In genomic region chr2:24046930-24047702, GRCh38 we compare ENCODE assay signal across 8 cellular contexts. TPM values are rescaled to one million over a fixed set of nuclear protein-coding genes. Genes with fewer than 3 reads are reported as not detected.
A peak's percentile ranks its signal among the peaks of the same experiment; 100 is the strongest.
DNase-seq lines count a peak whose midpoint lies in the region; TF ChIP-seq lines count a peak whose summit lies in the region.

TSS of gene WDCP (minus strand) at chr2:24047391. CDS start at chr2:24039494, 7,897 bp downstream.

- H3K9me3 ChIP-seq in ES-I3 (ENCODE audit: control insufficient read depth, insufficient read depth, low read length) (no peaks in the 10 kb centered on the region), HAP-1 (no peaks in the 10 kb centered on the region), MM.1S (replicated peaks; ENCODE audit: insufficient read depth, low read length) (no peaks in the 10 kb centered on the region), stomach smooth muscle (ENCODE audit: control insufficient read depth in 2 of 2, low read length in 2 of 2) (no peaks in the 10 kb centered on the region)

- H3K9me2 ChIP-seq in MM.1S (replicated peaks; ENCODE audit: insufficient read depth, low read length) = no peaks in the 10 kb centered on the region

- H3K4me3 ChIP-seq in HAP-1 = peak within 1 kb of the TSS; percentile 63
- H3K4me3 ChIP-seq in MM.1S (ENCODE audit: low read length) = peak within 1 kb of the TSS; percentile 93
- peak within 1 kb of the TSS; percentile 61 to 90 for H3K4me3 ChIP-seq in foreskin fibroblast (ENCODE audit: low read depth in 1 of 2, low read length in 2 of 2)
- peak within 1 kb of the TSS; percentile 91 to 98 for H3K4me3 ChIP-seq in stomach smooth muscle (ENCODE audit: low read length in 2 of 2)

- TF ChIP-seq CTCF in MM.1S (IDR thresholded peaks at IDR 0.05; ENCODE audit: low read length) = no peak
- TF ChIP-seq CTCF in foreskin fibroblast (IDR thresholded peaks at IDR 0.05; ENCODE audit: low read depth, low read length) = no peak
- TF ChIP-seq CTCF in neural crest cell (conservative IDR thresholded peaks at IDR 0.05) = no peak

- H3K79me2 ChIP-seq in MM.1S (ENCODE audit: low read length) = peaks cover 11% of the 10 kb centered on the region

- peak within 1 kb of the TSS; percentile 98 for H2AFZ ChIP-seq in MM.1S (ENCODE audit: low read length)

- peak within 1 kb of the TSS; percentile 63 for H3K4me2 ChIP-seq in MM.1S (ENCODE audit: low read depth, low read length)

- H3K36me3 ChIP-seq in ES-I3 (ENCODE audit: insufficient read depth, low read length) = no peaks in the 10 kb centered on the region
- no peaks in the 10 kb centered on the region for H3K36me3 ChIP-seq in HAP-1 (replicated peaks)
- no peaks in the 10 kb centered on the region for H3K36me3 ChIP-seq in MM.1S (replicated peaks; ENCODE audit: insufficient read depth, low read length)
- H3K36me3 ChIP-seq in stomach smooth muscle (ENCODE audit: control insufficient read depth in 2 of 2, insufficient read depth in 2 of 2, low read length in 2 of 2) = no peaks in the 10 kb centered on the region

- no peak within 1 kb of the TSS for H3K4me3 Mint-ChIP-seq in neural crest cell

- in situ Hi-C loops in HAP-1 (cut with MboI; ENCODE audit: low sequenced_read_pairs) = no loop called here

- H3K27me3 ChIP-seq in HAP-1 (ENCODE audit: low read depth) (no peaks in the 10 kb centered on the region), MM.1S (replicated peaks; ENCODE audit: insufficient read depth, low read length) (peaks cover 13% of the 10 kb centered on the region), stomach smooth muscle (ENCODE audit: control insufficient read depth in 1 of 2, insufficient read depth in 2 of 2, low read length in 2 of 2) (peaks cover 0 to 7% of the 10 kb centered on the region in 2 donors)

- peak within 1 kb of the TSS; percentile 92 for H3K9ac ChIP-seq in ES-I3 (ENCODE audit: low read depth, low read length)
- H3K9ac ChIP-seq in MM.1S (ENCODE audit: low read length) = peak within 1 kb of the TSS; percentile 69; the same call in 1 of the 2 replicates
- H3K9ac ChIP-seq in stomach smooth muscle (ENCODE audit: low read length in 2 of 2) = peak within 1 kb of the TSS; percentile 84 to 94

- H3K9me3 Mint-ChIP-seq in neural crest cell = no peaks in the 10 kb centered on the region

- peaks cover 5% of the 10 kb centered on the region; the same call in 1 of the 2 replicates for H3F3A ChIP-seq in MM.1S (ENCODE audit: insufficient read depth, low read length)

- H3K4me1 Mint-ChIP-seq in neural crest cell = peaks cover 26% of the 10 kb centered on the region

- no peaks in the 10 kb centered on the region for H3K27me3 Mint-ChIP-seq in neural crest cell (ENCODE audit: low read depth)

- H3K36me3 Mint-ChIP-seq in neural crest cell (ENCODE audit: low read depth) = no peaks in the 10 kb centered on the region

- H3K27ac Mint-ChIP-seq in neural crest cell (ENCODE audit: unreplicated experiment) = peak within 1 kb of the TSS; percentile 96

- no peak within 1 kb of the TSS for H3K27ac ChIP-seq in MM.1S (ENCODE audit: low read length)
- H3K27ac ChIP-seq in stomach smooth muscle (ENCODE audit: low read length) = peak within 1 kb of the TSS; percentile 55

- H3K4me1 ChIP-seq in ES-I3 (ENCODE audit: insufficient read depth, low read length) (peaks cover 6% of the 10 kb centered on the region; the same call in 1 of the 2 replicates), HAP-1 (peaks cover 15% of the 10 kb centered on the region), MM.1S (ENCODE audit: low read length) (peaks cover 11% of the 10 kb centered on the region), stomach smooth muscle (ENCODE audit: control insufficient read depth, insufficient read depth, low read length) (peaks cover 19% of the 10 kb centered on the region)

- DNase-seq in HAP-1 (ENCODE audit: low spot score in 2 of 2) = peak; percentile 97 to 99
- peak; percentile 99 for DNase-seq in MM.1S
- peak; percentile 100 for DNase-seq in SIG-M5 (lab: John Stamatoyannopoulos, UW)
- peak; percentile 62 for DNase-seq in activated gamma-delta T cell (lab: John Stamatoyannopoulos, UW)
- peak; percentile 98 to 99 for DNase-seq in foreskin fibroblast
- peak; percentile 78 for DNase-seq in neural crest cell (ENCODE audit: low read depth, low spot score)

- H4K20me1 ChIP-seq in MM.1S (ENCODE audit: insufficient read depth, low read length) = no peaks in the 10 kb centered on the region

RNA-seq across cellular contexts. Expression of gene WDCP, which starts in this region (rescaled TPM):
- total RNA-seq in neural crest cell = 41.8 and 43.9 TPM in 2 replicates
